In genomic region chr20:63895202-63895885, GRCh38 we compare ENCODE assay signal across 8 cellular contexts. TPM values are rescaled to one million over a fixed set of nuclear protein-coding genes. Genes with fewer than 3 reads are reported as not detected.
DNase-seq lines count a peak whose midpoint lies in the region; ATAC-seq and TF ChIP-seq lines count a peak whose summit lies in the region.

No MANE protein-coding gene starts in this region.

- H3K9me3 ChIP-seq in thyroid gland = no peaks in the 10 kb centered on the region

- intact Hi-C loops in thyroid gland (cut with DNase I) = no loop called here

- no peak for TF ChIP-seq POLR2A in thyroid gland (IDR thresholded peaks at IDR 0.05)

- H3K4me1 ChIP-seq in thyroid gland = peaks cover 35 to 42% of the 10 kb centered on the region in 2 donors

- peak overlapping the region; percentile 50 for H3K4me3 ChIP-seq in GM12875 (ENCODE audit: low read depth, low read length)
- H3K4me3 ChIP-seq in kidney epithelial cell (ENCODE audit: low read depth, low read length) = peak overlapping the region; percentile 63
- peak overlapping the region in 2 of 3 donors; percentile 53 to 69 for H3K4me3 ChIP-seq in thyroid gland (replicated peaks in 1 of 3)

- ATAC-seq in HG02623 (IDR thresholded peaks at IDR 0.05; ENCODE audit: unreplicated experiment) = peak; percentile 8

- WGBS in thyroid gland, 2 donors = 0 to 1% methylated on average over 8 to 10 of the region's 85 CpGs

- H3K27ac ChIP-seq in thyroid gland = peak overlapping the region; percentile 68 to 76 (median 72)

- H3K27me3 ChIP-seq in kidney epithelial cell (ENCODE audit: control insufficient read depth, insufficient read depth, low read length) (no peaks in the 10 kb centered on the region), thyroid gland (no peaks in the 10 kb centered on the region)

- peak; percentile 7 for DNase-seq in activated T-helper 1 cell treated with Interleukin-2 at 50 U/mL for 16 hours (ENCODE audit: low read depth)
- no peak for DNase-seq in kidney epithelial cell (ENCODE audit: low read depth)
- no peak for DNase-seq in thyroid gland
- no peak for DNase-seq in central memory CD4-positive, alpha-beta T cell
- DNase-seq in superior temporal gyrus (ENCODE audit: extremely low spot score) = no peak
- DNase-seq in ecto neural progenitor cell (ENCODE audit: low spot score) = no peak

- TF ChIP-seq CTCF in GM12875 (IDR thresholded peaks at IDR 0.05; ENCODE audit: borderline replicate concordance, insufficient read depth, low read depth, low read length) = no peak
- TF ChIP-seq CTCF in kidney epithelial cell (IDR thresholded peaks at IDR 0.05; ENCODE audit: insufficient read depth, low read length, poor library complexity, severe bottlenecking) = no peak
- no peak for TF ChIP-seq CTCF in thyroid gland (IDR thresholded peaks at IDR 0.05)

- peaks cover 2% of the 10 kb centered on the region for H3K36me3 ChIP-seq in kidney epithelial cell (ENCODE audit: control insufficient read depth, insufficient read depth, low read length)
- H3K36me3 ChIP-seq in thyroid gland = peaks cover 0 to 12% of the 10 kb centered on the region in 2 donors

RNA-seq across cellular contexts. Expression of gene DNAJC5, which starts 0.4 kb away (rescaled TPM):
- total RNA-seq in kidney epithelial cell (53.9 and 57.2 TPM in 2 replicates), thyroid gland (10 to 100 TPM; 38.4 to 87.4 (median 75.1) TPM)

RNA-seq across cellular contexts. Expression of gene TPD52L2, which starts 30.3 kb away (rescaled TPM):
- total RNA-seq in kidney epithelial cell (166 and 177 TPM in 2 replicates), thyroid gland (10 to 100 TPM; 69.4 to 93.3 (median 89.6) TPM)

RNA-seq across cellular contexts. Expression of gene ABHD16B, which starts 34.0 kb away (rescaled TPM):
- total RNA-seq in kidney epithelial cell (not detected in 2 replicates), thyroid gland (not detected)
